Comparison of ENCODE assay signal across 16 cellular contexts in the genomic region with DNA sequence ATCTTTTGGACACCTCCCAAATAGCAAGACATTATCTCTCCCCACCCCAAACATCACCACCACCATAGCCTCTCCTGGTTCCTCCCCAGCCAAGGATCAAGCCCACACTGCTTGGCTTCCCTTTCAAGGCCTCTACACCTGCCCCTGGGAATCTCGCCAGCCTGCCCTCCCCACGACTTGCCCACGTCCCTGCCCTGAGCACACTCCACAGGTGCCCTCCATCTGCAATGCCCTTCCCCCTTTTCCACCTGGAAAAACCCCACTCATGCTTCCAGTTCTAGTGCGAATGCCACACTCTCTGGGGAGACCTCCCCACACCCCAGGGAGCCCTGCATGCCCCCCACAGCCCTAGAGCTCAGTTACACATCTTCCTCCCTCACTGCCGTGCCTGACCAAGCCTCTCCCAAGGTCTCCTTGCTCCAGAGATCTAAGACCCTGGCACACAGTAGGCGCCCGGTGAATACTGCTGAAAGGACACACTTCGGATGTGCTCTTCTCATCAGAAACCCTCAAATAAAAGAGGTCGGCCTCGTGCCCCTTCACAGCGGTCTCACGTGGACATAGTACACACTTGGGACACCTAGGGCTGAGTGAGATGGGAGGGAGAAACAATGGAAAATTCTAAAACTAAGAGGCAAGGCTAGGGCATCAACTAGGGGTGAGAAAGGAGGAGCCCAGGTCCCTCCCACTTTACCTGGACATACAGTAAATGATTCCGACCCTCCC.
DNase-seq lines count a peak whose midpoint lies in the region; ATAC-seq and TF ChIP-seq lines count a peak whose summit lies in the region.
"Had no signal": no experiment of that assay in that cellular context is flagged by ENCODE, and none has a peak within 500 bp of the region (broad histone marks: within the 10 kb centered on the region; RNA-seq: fewer than 3 reads in every experiment).

No MANE protein-coding gene starts in this region.

- H3K4me3 Mint-ChIP-seq in activated CD4-positive, alpha-beta T cell treated with anti-CD3 and anti-CD28 coated beads for 36 hours: no peak overlapping the region
- no peak overlapping the region for H3K4me3 Mint-ChIP-seq in dendritic cell treated with granulocyte-macrophage colony-stimulating factor and Interleukin-4, amounts not matched to agents 40 ng/mL and 50 ng/mL, for 4 days
- H3K4me3 Mint-ChIP-seq: activated naive CD4-positive, alpha-beta T cell treated with anti-CD3 and anti-CD28 coated beads, Interleukin-2, amount 50 U/mL, for 24 hours; type B pancreatic cell had no signal

- TF ChIP-seq CTCF in HEK293 (tag by site-specific recombination; IDR thresholded peaks at IDR 0.05): no peak
- TF ChIP-seq CTCF in parathyroid adenoma (IDR thresholded peaks at IDR 0.05): no peak

- no peaks in the 10 kb centered on the region for H3K9me3 ChIP-seq in HEK293 (ENCODE audit: control insufficient read depth, insufficient read depth, low read depth, low read length)
- H3K9me3 ChIP-seq in parathyroid adenoma (ENCODE audit: control insufficient read depth, low read length): no peaks in the 10 kb centered on the region
- H3K9me3 ChIP-seq: A549, esophagus squamous epithelium, heart right ventricle had no signal

- H3K27ac ChIP-seq in HEK293 (ENCODE audit: extremely low read depth, low read depth, low read length): no peak overlapping the region
- peak overlapping the region; percentile 46 for H3K27ac ChIP-seq in parathyroid adenoma
- H3K27ac ChIP-seq: A549 had no signal

- H3K4me3 ChIP-seq in HEK293 (ENCODE audit: low read depth, low read length) (no peak overlapping the region), parathyroid adenoma (ENCODE audit: low read depth, low read length) (no peak overlapping the region)
- H3K4me3 ChIP-seq: A549, esophagus squamous epithelium, heart right ventricle had no signal

- H3K79me2 ChIP-seq in parathyroid adenoma: peaks cover 52% of the 10 kb centered on the region

- H3K36me3 ChIP-seq in HEK293 (ENCODE audit: control insufficient read depth in 2 of 2, insufficient read depth in 1 of 2, low read length in 2 of 2) (peaks cover 3 to 75% of the 10 kb centered on the region in 2 experiments; a peak in 2 of 3 replicates), parathyroid adenoma (ENCODE audit: control insufficient read depth, insufficient read depth, low read length) (no peaks in the 10 kb centered on the region)

- POLR2A ChIA-PET in activated CD4-positive, alpha-beta T cell treated with anti-CD3 and anti-CD28 coated beads for 36 hours (lab: Charles Lee): no interaction called here
- POLR2A ChIA-PET in HEK293 (lab: Yijun Ruan, JAX): no interaction called here

- no peak overlapping the region for H3K9ac ChIP-seq in parathyroid adenoma

- no peak overlapping the region for H3K4me2 ChIP-seq in parathyroid adenoma (ENCODE audit: low read length)
- H3K4me2 ChIP-seq: A549 had no signal

- no peaks in the 10 kb centered on the region for H3K27me3 ChIP-seq in parathyroid adenoma (ENCODE audit: control insufficient read depth, insufficient read depth, low read length)
- H3K27me3 ChIP-seq: esophagus squamous epithelium, heart right ventricle had no signal

- intact Hi-C loops in activated CD4-positive, alpha-beta T cell treated with anti-CD3 and anti-CD28 coated beads for 36 hours (cut with DNase I, micrococcal nuclease): loop anchor here in 1 of 2 experiments (10.0 kb wide), 1 partner anchor 670 kb away; no protein-coding TSS in a partner anchor
- intact Hi-C loops in dendritic cell treated with granulocyte-macrophage colony-stimulating factor and Interleukin-4, amounts not matched to agents 40 ng/mL and 50 ng/mL, for 4 days (cut with micrococcal nuclease): no loop called here

- peak overlapping the region; percentile 30 for H3K27ac Mint-ChIP-seq in activated CD4-positive, alpha-beta T cell treated with anti-CD3 and anti-CD28 coated beads for 36 hours
- peak overlapping the region; percentile 81 for H3K27ac Mint-ChIP-seq in dendritic cell treated with granulocyte-macrophage colony-stimulating factor and Interleukin-4, amounts not matched to agents 40 ng/mL and 50 ng/mL, for 4 days
- H3K27ac Mint-ChIP-seq: activated naive CD4-positive, alpha-beta T cell treated with anti-CD3 and anti-CD28 coated beads, Interleukin-2, amount 50 U/mL, for 24 hours had no signal

- H3K27me3 Mint-ChIP-seq in activated CD4-positive, alpha-beta T cell treated with anti-CD3 and anti-CD28 coated beads for 36 hours: no peaks in the 10 kb centered on the region
- H3K27me3 Mint-ChIP-seq in dendritic cell treated with granulocyte-macrophage colony-stimulating factor and Interleukin-4, amounts not matched to agents 40 ng/mL and 50 ng/mL, for 4 days: no peaks in the 10 kb centered on the region
- H3K27me3 Mint-ChIP-seq: activated naive CD4-positive, alpha-beta T cell treated with anti-CD3 and anti-CD28 coated beads, Interleukin-2, amount 50 U/mL, for 24 hours; type B pancreatic cell had no signal

- peaks cover 20% of the 10 kb centered on the region for H3K4me1 Mint-ChIP-seq in activated CD4-positive, alpha-beta T cell treated with anti-CD3 and anti-CD28 coated beads for 36 hours
- peaks cover 8% of the 10 kb centered on the region for H3K4me1 Mint-ChIP-seq in dendritic cell treated with granulocyte-macrophage colony-stimulating factor and Interleukin-4, amounts not matched to agents 40 ng/mL and 50 ng/mL, for 4 days (ENCODE audit: low read depth)

- CTCF ChIA-PET in activated CD4-positive, alpha-beta T cell treated with anti-CD3 and anti-CD28 coated beads for 36 hours (lab: Charles Lee): no interaction called here
- CTCF ChIA-PET in HEK293 (lab: Yijun Ruan, JAX): interaction anchor here (0.5 kb wide), 1 partner anchor 753 kb away, joined by 3 read pairs; no protein-coding TSS in a partner anchor

- no peak for ATAC-seq in activated CD4-positive, alpha-beta T cell treated with anti-CD3 and anti-CD28 coated beads for 36 hours
- ATAC-seq in HG03565 (IDR thresholded peaks at IDR 0.05; ENCODE audit: unreplicated experiment): no peak
- ATAC-seq: A549 had no signal

- no peak for DNase-seq in activated CD4-positive, alpha-beta T cell treated with anti-CD3 and anti-CD28 coated beads for 36 hours
- DNase-seq in activated CD4-positive, alpha-beta T cell treated with anti-CD3 and anti-CD28 coated beads, Interleukin-2, amount 50 U/mL, for 4 hours: no peak
- no peak for DNase-seq in stimulated activated CD4-positive, alpha-beta T cell treated with anti-CD3 and anti-CD28 coated beads, Interleukin-2, amount 100 ng/mL, for 24 hours
- DNase-seq in anterior cingulate cortex (lab: John Stamatoyannopoulos, UW): no peak
- DNase-seq: DMS 273 treated with DMSO at 0.1 percent for 48 hours, esophagus squamous epithelium, NCI-H2081 treated with DMSO at 0.1 percent for 48 hours, NCI-H774 had no signal

- H3K4me1 ChIP-seq in HEK293 (ENCODE audit: control insufficient read depth, insufficient read depth, low read length): peaks cover 5% of the 10 kb centered on the region; the same call in 1 of the 2 replicates
- H3K4me1 ChIP-seq in parathyroid adenoma: peaks cover 15% of the 10 kb centered on the region
- H3K4me1 ChIP-seq: A549 had no signal

- H3K36me3 Mint-ChIP-seq in activated CD4-positive, alpha-beta T cell treated with anti-CD3 and anti-CD28 coated beads for 36 hours (ENCODE audit: low read depth): no peaks in the 10 kb centered on the region
- H3K36me3 Mint-ChIP-seq in dendritic cell treated with granulocyte-macrophage colony-stimulating factor and Interleukin-4, amounts not matched to agents 40 ng/mL and 50 ng/mL, for 4 days (ENCODE audit: low read depth): no peaks in the 10 kb centered on the region
- H3K36me3 Mint-ChIP-seq: activated naive CD4-positive, alpha-beta T cell treated with anti-CD3 and anti-CD28 coated beads, Interleukin-2, amount 50 U/mL, for 24 hours had no signal

- H2AFZ ChIP-seq in parathyroid adenoma: no peak overlapping the region

- H3K9me3 Mint-ChIP-seq in activated CD4-positive, alpha-beta T cell treated with anti-CD3 and anti-CD28 coated beads for 36 hours (ENCODE audit: low read depth): no peaks in the 10 kb centered on the region
- H3K9me3 Mint-ChIP-seq in dendritic cell treated with granulocyte-macrophage colony-stimulating factor and Interleukin-4, amounts not matched to agents 40 ng/mL and 50 ng/mL, for 4 days: no peaks in the 10 kb centered on the region
- H3K9me3 Mint-ChIP-seq: activated naive CD4-positive, alpha-beta T cell treated with anti-CD3 and anti-CD28 coated beads, Interleukin-2, amount 50 U/mL, for 24 hours; type B pancreatic cell had no signal

TF ChIP-seq in HEK293, 187 proteins besides CTCF, POLR2A, EP300 and RAD21:
- TF ChIP-seq ZNF701 (tag by site-specific recombination; IDR thresholded peaks at IDR 0.05): no peak
- TF ChIP-seq SCRT1 (tag by site-specific recombination; IDR thresholded peaks at IDR 0.05; ENCODE audit: borderline replicate concordance): peak; percentile 69
- peak; percentile 70; the same call in 1 of the 2 replicates for TF ChIP-seq GLIS1 (tag by site-specific recombination; IDR thresholded peaks at IDR 0.05)
- no peak for TF ChIP-seq ZNF658 (tag by site-specific recombination; IDR thresholded peaks at IDR 0.05)
- no peak for TF ChIP-seq ZNF292 (tag by site-specific recombination; IDR thresholded peaks at IDR 0.05; ENCODE audit: borderline replicate concordance, low read depth)
- peak; percentile 65; the same call in 1 of the 2 replicates for TF ChIP-seq SCRT2 (tag by site-specific recombination; IDR thresholded peaks at IDR 0.05)
- TF ChIP-seq FEZF1 (tag by site-specific recombination; IDR thresholded peaks at IDR 0.05): no peak
